ENCODE assay signal across 15 cellular contexts in the genomic region with DNA sequence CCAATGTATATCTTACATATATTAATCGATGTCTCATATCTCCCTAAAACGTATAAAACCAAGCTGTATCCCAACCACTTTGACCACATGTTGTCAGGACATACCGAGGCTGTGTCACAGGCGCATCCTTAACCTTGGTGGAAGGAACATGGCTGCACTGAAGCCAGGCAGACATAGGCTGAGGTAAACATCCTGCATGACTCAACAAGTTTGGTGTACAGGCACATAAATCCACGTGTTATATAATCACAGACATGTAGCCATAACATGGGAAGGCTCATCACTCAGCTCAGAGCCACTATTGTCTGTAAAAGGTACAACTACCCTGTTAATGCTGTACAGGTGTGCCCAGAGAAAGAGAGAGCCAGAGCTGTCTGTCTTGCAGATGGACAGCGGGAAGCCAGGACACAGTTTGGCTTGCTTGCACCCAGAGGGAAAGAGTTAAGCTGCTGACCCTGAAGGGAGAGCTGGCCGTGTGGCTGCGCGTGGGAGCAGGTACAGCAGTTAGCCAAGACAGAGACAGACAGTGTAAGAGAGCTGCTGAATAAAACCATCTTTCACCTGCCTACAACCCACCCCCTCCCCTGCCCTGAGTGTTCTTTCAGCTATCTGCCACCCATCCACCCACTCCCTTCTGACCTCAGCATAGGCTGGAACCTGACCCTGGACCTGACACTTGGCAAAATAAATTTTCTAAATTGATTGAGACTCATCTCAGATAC. TPM values are rescaled to one million over a fixed set of nuclear protein-coding genes. Genes with fewer than 3 reads are reported as not detected.
DNase-seq lines count a peak whose midpoint lies in the region; ATAC-seq, FAIRE-seq and TF ChIP-seq lines count a peak whose summit lies in the region.
"Had no signal": no experiment of that assay in that cellular context is flagged by ENCODE, and none has a peak within 500 bp of the region (broad histone marks: within the 10 kb centered on the region; RNA-seq: fewer than 3 reads in every experiment).

No MANE protein-coding gene starts in this region.

- POLR2A ChIA-PET in A549 (lab: Yijun Ruan, JAX): interaction anchor here (0.6 kb wide), 1 partner anchor 209 kb away, joined by 4 read pairs; no protein-coding TSS in a partner anchor

- peaks cover 25% of the 10 kb centered on the region for H3K4me1 Mint-ChIP-seq in endodermal cell
- peaks cover 2% of the 10 kb centered on the region for H3K4me1 Mint-ChIP-seq in mesothelial cell of epicardium

- FAIRE-seq in A549 (lab: Jason Lieb, UNC): peak; percentile 61
- FAIRE-seq: HepG2 had no signal

- no peak overlapping the region for H3K4me3 ChIP-seq in A549
- no peak overlapping the region for H3K4me3 ChIP-seq in HUES6 (ENCODE audit: low read depth, low read length)
- H3K4me3 ChIP-seq in endodermal cell (ENCODE audit: low read length): no peak overlapping the region
- H3K4me3 ChIP-seq in mesendoderm (ENCODE audit: low read length): no peak overlapping the region
- H3K4me3 ChIP-seq: BLaER1 treated with 17β-estradiol and CSF1 and Interleukin-3, amounts not matched to agents 10 nM and 100 nM; GM23248 had no signal

- TF ChIP-seq RAD21 in A549 (conservative IDR thresholded peaks at IDR 0.05 in 1 of 2, IDR thresholded peaks at IDR 0.05 in 1 of 2): no peak

- no peak for TF ChIP-seq POLR2A in A549 (IDR thresholded peaks at IDR 0.05; ENCODE audit: low read length)

- H3K56ac ChIP-seq in mesendoderm (ENCODE audit: low read length): no peak overlapping the region

- H3K4ac ChIP-seq in mesendoderm (ENCODE audit: low read depth, low read length): no peak overlapping the region

- peaks cover 24% of the 10 kb centered on the region for H3K36me3 Mint-ChIP-seq in endodermal cell (ENCODE audit: low read depth)
- H3K36me3 Mint-ChIP-seq in mesothelial cell of epicardium: no peaks in the 10 kb centered on the region
- H3K36me3 Mint-ChIP-seq: CD4-positive, CD25-positive, alpha-beta regulatory T cell had no signal

- ATAC-seq in A549: no peak
- ATAC-seq: HepG2 had no signal

- H3K4me3 Mint-ChIP-seq in endodermal cell (no peak overlapping the region), mesothelial cell of epicardium (no peak overlapping the region)
- H3K4me3 Mint-ChIP-seq: CD4-positive, CD25-positive, alpha-beta regulatory T cell had no signal

- no peak overlapping the region for H2AK5ac ChIP-seq in mesendoderm (ENCODE audit: low read length)

- H3K18ac ChIP-seq in mesendoderm (ENCODE audit: low read length): no peak overlapping the region

- WGBS in A549 (ENCODE audit: missing lambda C conversion rate): 62% methylated on average over 9 of the region's 9 CpGs
- 85 to 100% methylated on average over 3 to 9 of the region's 9 CpGs for WGBS in endodermal cell (ENCODE audit: insufficient coverage in 1 of 2, insufficient read length in 1 of 2), 2 experiments
- no CpG with 5 or more reads among the region's 9 CpGs for WGBS in mesendoderm (ENCODE audit: extremely low coverage, insufficient coverage, low lambda C conversion rate)

- H3K27me3 Mint-ChIP-seq in endodermal cell (ENCODE audit: insufficient read depth): no peaks in the 10 kb centered on the region
- H3K27me3 Mint-ChIP-seq in mesothelial cell of epicardium (ENCODE audit: low read depth): no peaks in the 10 kb centered on the region
- H3K27me3 Mint-ChIP-seq: CD4-positive, CD25-positive, alpha-beta regulatory T cell had no signal

- H3K4me2 ChIP-seq in A549 (no peak overlapping the region), mesendoderm (ENCODE audit: low read length) (no peak overlapping the region)

- H3K9ac ChIP-seq in HUES6 (ENCODE audit: low read length): peak overlapping the region; percentile 25
- H3K9ac ChIP-seq in endodermal cell (ENCODE audit: extremely low read depth, low read length, poor library complexity, severe bottlenecking): no peak overlapping the region
- no peak overlapping the region for H3K9ac ChIP-seq in mesendoderm (ENCODE audit: low read length)
- H3K9ac ChIP-seq: BLaER1 treated with 17β-estradiol and CSF1 and Interleukin-3, amounts not matched to agents 10 nM and 100 nM; GM23248 had no signal

- no peak overlapping the region for H4K5ac ChIP-seq in mesendoderm (ENCODE audit: low read length)

- H2BK120ac ChIP-seq in mesendoderm (ENCODE audit: low read depth, low read length): no peak overlapping the region

- H3K27ac Mint-ChIP-seq in endodermal cell (peak overlapping the region; percentile 23), mesothelial cell of epicardium (no peak overlapping the region)

- no peaks in the 10 kb centered on the region; the same call in 2 of the 3 replicates for H3K9me3 ChIP-seq in A549
- peaks cover 14% of the 10 kb centered on the region for H3K9me3 ChIP-seq in HUES6 (ENCODE audit: control insufficient read depth, insufficient read depth, low read depth, low read length)
- peaks cover 17% of the 10 kb centered on the region for H3K9me3 ChIP-seq in endodermal cell (ENCODE audit: control insufficient read depth, low read length)

- H3K9me3 Mint-ChIP-seq in endodermal cell: peaks cover 48% of the 10 kb centered on the region
- H3K9me3 Mint-ChIP-seq in mesothelial cell of epicardium: peaks cover 22% of the 10 kb centered on the region
- H3K9me3 Mint-ChIP-seq: CD4-positive, CD25-positive, alpha-beta regulatory T cell had no signal

- H3K27ac ChIP-seq in A549: no peak overlapping the region
- H3K27ac ChIP-seq in HUES6 (ENCODE audit: low read depth, low read length): no peak overlapping the region; the same call in 1 of the 2 replicates
- H3K27ac ChIP-seq in endodermal cell (ENCODE audit: low read depth, low read length): no peak overlapping the region
- H3K27ac ChIP-seq in mesendoderm (ENCODE audit: low read depth, low read length): no peak overlapping the region
- H3K27ac ChIP-seq: GM23248 had no signal

- H3K4me1 ChIP-seq in A549 (no peaks in the 10 kb centered on the region), HUES6 (ENCODE audit: control insufficient read depth, insufficient read depth, low read length) (peaks cover 7% of the 10 kb centered on the region; the same call in 1 of the 2 replicates), endodermal cell (ENCODE audit: control insufficient read depth, insufficient read depth, low read length) (peaks cover 4% of the 10 kb centered on the region), mesendoderm (ENCODE audit: control insufficient read depth, low read depth, low read length) (no peaks in the 10 kb centered on the region)

- H3K79me1 ChIP-seq in mesendoderm (ENCODE audit: low read length): no peaks in the 10 kb centered on the region

- no peak for TF ChIP-seq EP300 in A549 (IDR thresholded peaks at IDR 0.05)

- H4K8ac ChIP-seq in mesendoderm (ENCODE audit: low read depth, low read length): no peak overlapping the region

- H3K36me3 ChIP-seq in HUES6 (ENCODE audit: control insufficient read depth, insufficient read depth, low read length) (peaks cover 8% of the 10 kb centered on the region; the same call in 1 of the 2 replicates), endodermal cell (ENCODE audit: control insufficient read depth, insufficient read depth, low read length) (peaks cover 16% of the 10 kb centered on the region), mesendoderm (ENCODE audit: control insufficient read depth, insufficient read depth, low read length) (no peaks in the 10 kb centered on the region)

- H3K79me2 ChIP-seq in mesendoderm (ENCODE audit: control insufficient read depth, insufficient read depth, low read length): no peaks in the 10 kb centered on the region

- H3K23ac ChIP-seq in mesendoderm (ENCODE audit: low read length): no peak overlapping the region

- DNase-seq in A549 (ENCODE audit: low read depth in 1 of 2, low spot score in 1 of 2) (no peak), endodermal cell (no peak), mesendoderm (no peak), HuH-7.5 (ENCODE audit: low spot score) (no peak), mesothelial cell of epicardium (ENCODE audit: low spot score in 2 of 2, unreplicated experiment in 2 of 2) (no peak), NCI-H1048 (lab: John Stamatoyannopoulos, UW) (no peak)
- DNase-seq: 8988T, ACHN, DMS53, GM23248, H7 had no signal

- H3K27me3 ChIP-seq in HUES6 (ENCODE audit: control insufficient read depth, insufficient read depth, low read length) (no peaks in the 10 kb centered on the region), endodermal cell (ENCODE audit: control insufficient read depth, insufficient read depth, low read length, poor library complexity, severe bottlenecking) (no peaks in the 10 kb centered on the region), mesendoderm (ENCODE audit: insufficient read depth, low read length, poor library complexity) (no peaks in the 10 kb centered on the region)
- H3K27me3 ChIP-seq: BLaER1 treated with 17β-estradiol and CSF1 and Interleukin-3, amounts not matched to agents 10 nM and 100 nM had no signal

- CTCF ChIA-PET in A549 (lab: Yijun Ruan, JAX): interaction anchor here (2.8 kb wide), 1 partner anchor 15 kb away, joined by 15 read pairs; no protein-coding TSS in a partner anchor

- H2BK15ac ChIP-seq in mesendoderm (replicated peaks; ENCODE audit: low read depth): no peak overlapping the region

- peak overlapping the region; percentile 70 for H2BK5ac ChIP-seq in mesendoderm (ENCODE audit: low read length)

- TF ChIP-seq CTCF in A549 (IDR thresholded peaks at IDR 0.05) (no peak), endodermal cell (conservative IDR thresholded peaks at IDR 0.05) (no peak), mesothelial cell of epicardium (IDR thresholded peaks at IDR 0.05; ENCODE audit: unreplicated experiment) (no peak)

TF ChIP-seq in A549, 52 proteins besides CTCF, POLR2A, EP300 and RAD21:
- TF ChIP-seq, protein P1, sequence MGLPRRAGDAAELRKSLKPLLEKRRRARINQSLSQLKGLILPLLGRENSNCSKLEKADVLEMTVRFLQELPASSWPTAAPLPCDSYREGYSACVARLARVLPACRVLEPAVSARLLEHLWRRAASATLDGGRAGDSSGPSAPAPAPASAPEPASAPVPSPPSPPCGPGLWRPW (IDR thresholded peaks at IDR 0.05): no peak
- no peak for TF ChIP-seq JUN (IDR thresholded peaks at IDR 0.05)

RNA-seq across cellular contexts. Expression of gene ZBTB33, which starts 22.3 kb away (rescaled TPM):
- 12.3 and 15.6 TPM in 2 replicates for polyA plus RNA-seq in A549 (2011; rRNA removed)
- 1.5 and 1.7 TPM in 2 replicates for polyA plus RNA-seq in A549 (2012; cell fraction: cytosol; rRNA removed)
- polyA plus RNA-seq in A549 (2012; cell fraction: nucleus; rRNA removed): 0.86 and 1.7 TPM in 2 replicates
- 12.8 to 14.6 TPM (median 14.3 TPM) in 3 replicates for polyA plus RNA-seq in A549 (2017; fragmentation: RNase III; extraction: RNeasy Plus Mini Kit Qiagen cat#74134 plus additional on column Dnase treatment)
- 10.2 and 10.4 TPM in 2 replicates for polyA minus RNA-seq in A549 (2011; rRNA and poly(A)+ RNA removed)
- 10 to 100 TPM; 19.0 to 19.2 TPM for total RNA-seq in endodermal cell
- polyA plus RNA-seq in endodermal cell (2013, experiment 1 of 2): 22.9 TPM
- 23.1 TPM for polyA plus RNA-seq in endodermal cell (2013, experiment 2 of 2)
- 11.0 TPM for polyA plus RNA-seq in mesendoderm (2013, experiment 1 of 2)
- 11.1 TPM for polyA plus RNA-seq in mesendoderm (2013, experiment 2 of 2)
- 20.3 to 21.5 TPM (median 20.6 TPM) in 3 replicates for total RNA-seq in mesothelial cell of epicardium
